In the genomic region with DNA sequence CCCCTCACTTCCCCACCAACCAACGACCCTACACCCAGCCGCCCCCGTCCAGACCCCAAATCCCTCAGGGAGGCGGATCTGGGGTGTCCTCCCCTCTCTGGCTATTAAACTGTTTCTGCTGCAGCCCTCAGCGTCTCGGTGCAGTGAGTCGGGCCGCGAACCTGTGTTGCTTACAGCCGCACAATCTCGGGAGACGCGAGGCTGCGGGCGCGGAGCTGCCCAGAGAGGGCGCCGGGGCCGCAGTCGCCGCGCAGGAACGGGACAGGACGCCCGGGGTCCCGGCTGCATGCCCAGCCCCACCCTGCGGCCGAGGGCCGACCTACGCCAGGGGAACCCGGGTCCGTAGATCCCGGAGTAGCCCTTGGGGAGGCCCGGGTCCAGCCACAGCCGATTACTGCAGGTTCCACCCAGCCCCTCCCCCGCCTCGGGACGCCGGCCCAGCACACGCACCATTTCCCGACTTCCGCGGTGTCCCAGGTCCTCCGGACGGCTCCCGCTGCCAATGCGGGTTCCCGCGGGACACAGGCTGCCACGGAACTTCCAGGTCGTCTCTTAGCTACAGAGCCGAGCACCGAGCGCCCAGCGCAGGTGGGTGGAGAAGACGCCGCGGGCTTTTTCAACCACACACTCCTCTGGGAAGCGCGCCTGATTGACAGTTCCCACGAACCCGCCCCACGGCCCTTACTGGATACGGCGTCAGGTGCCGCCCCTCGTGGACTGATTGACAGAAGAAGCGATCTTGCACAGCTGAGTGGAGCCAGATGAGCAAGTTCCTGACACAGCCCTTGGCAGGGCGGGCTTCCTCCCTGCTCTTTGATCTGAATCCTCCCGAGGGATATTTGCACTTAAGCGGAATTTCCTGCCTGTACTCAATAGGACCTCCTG, we compare ENCODE assay signal across 8 cellular contexts.
A peak's percentile ranks its signal among the peaks of the same experiment; 100 is the strongest.
DNase-seq lines count a peak whose midpoint lies in the region; ATAC-seq and TF ChIP-seq lines count a peak whose summit lies in the region.

A gene (minus strand): TSS at position 654 of the 885 bp plus-strand sequence. CDS start 201 bp downstream, at position 453.

- TF ChIP-seq POLR2A in GM19099 (IDR thresholded peaks at IDR 0.05; ENCODE audit: extremely low read depth, insufficient read length, low read depth) = peak; percentile 14

- no peak for TF ChIP-seq CTCF in coronary artery (IDR thresholded peaks at IDR 0.05)

- H3K27ac ChIP-seq in coronary artery = peak within 1 kb of the TSS; percentile 71 to 93

- H3K4me3 ChIP-seq in coronary artery = peak within 1 kb of the TSS; percentile 95

- DNase-seq in AML-193 (lab: John Stamatoyannopoulos, UW) (peak; percentile 86 to 91), NCI-H510A (lab: John Stamatoyannopoulos, UW) (peak; percentile 96), coronary artery (ENCODE audit: low spot score) (peak; percentile 98), left kidney (ENCODE audit: low read depth, low spot score) (peak; percentile 99)
- peak; percentile 80 to 81 for DNase-seq in activated CD4-positive, alpha-beta T cell treated with anti-CD3 and anti-CD28 coated beads for 4 hours
- DNase-seq in stimulated activated CD4-positive, alpha-beta T cell treated with anti-CD3 and anti-CD28 coated beads, Interleukin-1b, Interleukin-23, amount 100 ng/mL, for 48 hours = peak; percentile 89

- peak; percentile 88 for ATAC-seq in HG03432 (IDR thresholded peaks at IDR 0.05; ENCODE audit: unreplicated experiment)

Comparison
In these comparisons a context has a peak if more than half of its experiments do, and no peak if none do; other contexts are left out.
1. Peak in every context shown above with its lines: DNase-seq, ATAC-seq, H3K4me3 ChIP-seq and H3K27ac ChIP-seq.